ENCODE assay signal across 9 cellular contexts in the genomic region with DNA sequence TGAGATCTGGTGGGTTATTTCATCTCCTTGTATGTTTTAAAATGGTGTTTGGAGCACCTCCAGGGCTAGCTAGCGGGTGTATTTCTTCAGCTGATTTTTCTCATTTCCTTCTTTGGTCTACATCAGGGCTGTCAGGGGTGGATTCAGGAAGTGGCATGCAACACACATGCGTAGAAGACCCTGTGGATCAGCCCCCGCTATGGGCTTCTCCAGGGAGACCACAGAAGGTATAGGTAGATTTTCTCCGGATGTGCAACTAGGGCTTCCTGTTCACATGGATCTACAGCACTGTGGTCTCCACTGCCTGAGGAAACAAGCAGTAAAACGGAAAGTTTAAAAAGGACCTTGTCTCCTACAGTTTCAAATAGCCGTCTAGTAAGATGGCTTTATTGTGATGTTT. TPM values are rescaled to one million over a fixed set of nuclear protein-coding genes. Genes with fewer than 3 reads are reported as not detected.
DNase-seq lines count a peak whose midpoint lies in the region; ATAC-seq, FAIRE-seq and TF ChIP-seq lines count a peak whose summit lies in the region.
"Had no signal": no experiment of that assay in that cellular context is flagged by ENCODE, and none has a peak within 500 bp of the region (broad histone marks: within the 10 kb centered on the region; RNA-seq: fewer than 3 reads in every experiment).

No MANE protein-coding gene starts in this region.

- peak; percentile 54 for DNase-seq in activated T-cell treated with anti-CD3 and anti-CD28 coated beads, Interleukin-2, amount 50 U/mL, for 24 hours
- DNase-seq in stimulated activated CD4-positive, alpha-beta T cell treated with anti-CD3 and anti-CD28 coated beads, Interleukin-2, amount 100 ng/mL, for 24 hours, result peak; percentile 44 to 52
- DNase-seq in LoVo (ENCODE audit: low spot score), result no peak
- DNase-seq in RCC 7860 (ENCODE audit: low spot score), result no peak
- no peak for DNase-seq in SW 1271 (lab: John Stamatoyannopoulos, UW)
- DNase-seq in AG08395 (ENCODE audit: low spot score), result no peak

- H3K27me3 Mint-ChIP-seq in IgD-negative memory B cell, result no peaks in the 10 kb centered on the region
- no peaks in the 10 kb centered on the region for H3K27me3 Mint-ChIP-seq in activated T-cell treated with anti-CD3 and anti-CD28 coated beads, Interleukin-2, amount 50 U/mL, for 24 hours

- peak overlapping the region; percentile 22 to 87 (median 58) for H3K4me3 Mint-ChIP-seq in IgD-negative memory B cell
- H3K4me3 Mint-ChIP-seq in activated T-cell treated with anti-CD3 and anti-CD28 coated beads, Interleukin-2, amount 50 U/mL, for 24 hours, result peak overlapping the region; percentile 35

- peak overlapping the region; percentile 87 to 99 (median 93) for H3K27ac Mint-ChIP-seq in IgD-negative memory B cell
- peak overlapping the region; percentile 91 for H3K27ac Mint-ChIP-seq in activated T-cell treated with anti-CD3 and anti-CD28 coated beads, Interleukin-2, amount 50 U/mL, for 24 hours

- no peak for FAIRE-seq in RCC 7860 (lab: Jason Lieb, UNC)
- FAIRE-seq: astrocyte had no signal

- ATAC-seq in GM18505 (IDR thresholded peaks at IDR 0.05; ENCODE audit: unreplicated experiment), result peak; percentile 32

- no peaks in the 10 kb centered on the region for H3K9me3 Mint-ChIP-seq in IgD-negative memory B cell
- H3K9me3 Mint-ChIP-seq in activated T-cell treated with anti-CD3 and anti-CD28 coated beads, Interleukin-2, amount 50 U/mL, for 24 hours, result no peaks in the 10 kb centered on the region

- H3K36me3 Mint-ChIP-seq in IgD-negative memory B cell, result peaks cover 2% of the 10 kb centered on the region
- H3K36me3 Mint-ChIP-seq in activated T-cell treated with anti-CD3 and anti-CD28 coated beads, Interleukin-2, amount 50 U/mL, for 24 hours (ENCODE audit: low read depth), result peaks cover 79% of the 10 kb centered on the region

- peaks cover 18 to 33% (median 27%) of the 10 kb centered on the region in 3 donors for H3K4me1 Mint-ChIP-seq in IgD-negative memory B cell
- H3K4me1 Mint-ChIP-seq in activated T-cell treated with anti-CD3 and anti-CD28 coated beads, Interleukin-2, amount 50 U/mL, for 24 hours (ENCODE audit: low read depth), result peaks cover 50% of the 10 kb centered on the region

- TF ChIP-seq POLR2A in GM18505 (IDR thresholded peaks at IDR 0.05; ENCODE audit: borderline replicate concordance, extremely low read depth, insufficient read depth, insufficient read length), result no peak

RNA-seq across cellular contexts. Expression of a gene that starts 10.4 kb away (rescaled TPM):
- 82.8 TPM for polyA plus RNA-seq in IgD-negative memory B cell

RNA-seq across cellular contexts. Expression of a gene that starts 57.9 kb away (rescaled TPM):
- 0.54 TPM for polyA plus RNA-seq in IgD-negative memory B cell

Comparison
In these comparisons a context has a peak if more than half of its experiments do, and no peak if none do; other contexts are left out.
1. DNase-seq: peak in activated T-cell treated with anti-CD3 and anti-CD28 coated beads, Interleukin-2, amount 50 U/mL, for 24 hours (single experiment) and stimulated activated CD4-positive, alpha-beta T cell treated with anti-CD3 and anti-CD28 coated beads, Interleukin-2, amount 100 ng/mL, for 24 hours (2 of 2); none in LoVo (single experiment), RCC 7860 (single experiment), SW 1271 (0 of 2) and AG08395 (single experiment).